In the genomic region with DNA sequence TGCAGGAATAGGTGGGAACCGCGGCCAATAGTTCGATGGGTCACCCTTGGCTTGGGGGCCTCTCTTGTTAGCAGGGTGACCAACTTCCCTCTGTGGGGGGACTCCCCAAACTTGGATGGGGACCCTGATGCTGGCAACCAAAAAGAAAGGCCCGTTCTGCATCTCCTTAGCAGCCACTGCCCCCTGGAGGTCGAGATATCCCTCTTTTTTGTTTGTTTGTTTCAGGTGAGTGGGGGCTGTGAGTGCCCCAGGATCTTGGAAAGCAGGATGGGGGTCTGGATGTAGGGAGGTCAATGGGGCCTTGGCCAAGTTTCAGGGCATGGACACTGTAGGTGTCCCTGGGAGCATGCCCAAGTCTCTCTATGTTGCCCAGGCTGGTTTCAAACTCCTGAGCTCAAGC, we compare ENCODE assay signal across 9 cellular contexts. TPM values are rescaled to one million over a fixed set of nuclear protein-coding genes. Genes with fewer than 3 reads are reported as not detected.
A peak's percentile ranks its signal among the peaks of the same experiment; 100 is the strongest.
DNase-seq lines count a peak whose midpoint lies in the region; ATAC-seq and TF ChIP-seq lines count a peak whose summit lies in the region.
"Had no signal": no experiment of that assay in that cellular context is flagged by ENCODE, and none has a peak within 500 bp of the region (broad histone marks: within the 10 kb centered on the region; RNA-seq: fewer than 3 reads in every experiment).

No MANE protein-coding gene starts in this region.

- H4K5ac ChIP-seq in mesendoderm (ENCODE audit: low read length) = no peak overlapping the region

- no peak overlapping the region for H3K23ac ChIP-seq in mesendoderm (ENCODE audit: low read length)

- H3K9me2 ChIP-seq in Karpas-422 (replicated peaks; ENCODE audit: insufficient read depth, low read length) = no peaks in the 10 kb centered on the region

- no peak overlapping the region for H2BK5ac ChIP-seq in mesendoderm (ENCODE audit: low read length)

- H4K8ac ChIP-seq in mesendoderm (ENCODE audit: low read depth, low read length) = no peak overlapping the region

- WGBS in mesendoderm (ENCODE audit: extremely low coverage, insufficient coverage, low lambda C conversion rate) = no CpG with 5 or more reads among the region's 5 CpGs

- H3K4me1 ChIP-seq in Karpas-422 (ENCODE audit: low read length) = peaks cover 10% of the 10 kb centered on the region
- H3K4me1 ChIP-seq in mesendoderm (ENCODE audit: control insufficient read depth, low read depth, low read length) = peaks cover 2% of the 10 kb centered on the region

- no peak overlapping the region for H3K4me2 ChIP-seq in Karpas-422 (ENCODE audit: low read depth, low read length, poor library complexity, severe bottlenecking)
- no peak overlapping the region for H3K4me2 ChIP-seq in mesendoderm (ENCODE audit: low read length)

- H3K9ac ChIP-seq in Karpas-422 (ENCODE audit: low read length) = no peak overlapping the region
- no peak overlapping the region for H3K9ac ChIP-seq in mesendoderm (ENCODE audit: low read length)

- H3K9me3 ChIP-seq in Karpas-422 (ENCODE audit: low read length) = no peaks in the 10 kb centered on the region

- H3K36me3 ChIP-seq in Karpas-422 (ENCODE audit: insufficient read depth, low read length) (no peaks in the 10 kb centered on the region), mesendoderm (ENCODE audit: control insufficient read depth, insufficient read depth, low read length) (no peaks in the 10 kb centered on the region)

- no peak overlapping the region for H3K18ac ChIP-seq in mesendoderm (ENCODE audit: low read length)

- no peak overlapping the region for H3K4ac ChIP-seq in mesendoderm (ENCODE audit: low read depth, low read length)

- no peak for ATAC-seq in HG02678 (IDR thresholded peaks at IDR 0.05; ENCODE audit: unreplicated experiment)
- no peak for ATAC-seq in GM21526 (IDR thresholded peaks at IDR 0.05; ENCODE audit: low FRiP score, unreplicated experiment)
- no peak for ATAC-seq in effector memory CD8-positive, alpha-beta T cell (replicated peaks)

- no peak overlapping the region for H3K27ac Mint-ChIP-seq in effector memory CD8-positive, alpha-beta T cell

- DNase-seq in ELR (ENCODE audit: low read depth) (peak; percentile 48), Karpas-422 (peak; percentile 77), astrocyte of the spinal cord (ENCODE audit: low read depth, low spot score) (no peak), mesendoderm (peak; percentile 43), activated gamma-delta T cell (lab: John Stamatoyannopoulos, UW) (no peak)
- no peak for DNase-seq in effector memory CD8-positive, alpha-beta T cell
- DNase-seq: NK-92 treated with Interleukin-12 subunit alpha and Interleukin-12 subunit beta, amount 100 ng/mL, for 24 hours had no signal

- no peaks in the 10 kb centered on the region for H3K27me3 ChIP-seq in Karpas-422 (ENCODE audit: low read length)
- H3K27me3 ChIP-seq in mesendoderm (ENCODE audit: insufficient read depth, low read length, poor library complexity) = no peaks in the 10 kb centered on the region

- H3K4me3 Mint-ChIP-seq in effector memory CD8-positive, alpha-beta T cell = no peak overlapping the region

- H3K27ac ChIP-seq in Karpas-422 (ENCODE audit: low read length) (no peak overlapping the region), mesendoderm (ENCODE audit: low read depth, low read length) (no peak overlapping the region)

- no peak overlapping the region for H3K56ac ChIP-seq in mesendoderm (ENCODE audit: low read length)

- H2BK120ac ChIP-seq in mesendoderm (ENCODE audit: low read depth, low read length) = no peak overlapping the region

- no peak overlapping the region for H2BK15ac ChIP-seq in mesendoderm (replicated peaks; ENCODE audit: low read depth)

- H3K4me3 ChIP-seq in Karpas-422 (ENCODE audit: low read length) = no peak overlapping the region
- no peak overlapping the region for H3K4me3 ChIP-seq in astrocyte of the spinal cord (ENCODE audit: low read depth, low read length)
- no peak overlapping the region for H3K4me3 ChIP-seq in mesendoderm (ENCODE audit: low read length)

- in situ Hi-C loops in astrocyte of the spinal cord (cut with HindIII; ENCODE audit: low sequenced_read_pairs) = no loop called here

- H3K9me3 Mint-ChIP-seq in effector memory CD8-positive, alpha-beta T cell = no peaks in the 10 kb centered on the region

- no peak overlapping the region for H2AK5ac ChIP-seq in mesendoderm (ENCODE audit: low read length)

- peak; percentile 51 for TF ChIP-seq CTCF in astrocyte of the spinal cord (IDR thresholded peaks at IDR 0.05; ENCODE audit: low read depth, low read length)

- H3K79me2 ChIP-seq in Karpas-422 (ENCODE audit: low read length) (no peaks in the 10 kb centered on the region), mesendoderm (ENCODE audit: control insufficient read depth, insufficient read depth, low read length) (no peaks in the 10 kb centered on the region)

- peaks cover 7% of the 10 kb centered on the region for H3K36me3 Mint-ChIP-seq in effector memory CD8-positive, alpha-beta T cell (ENCODE audit: insufficient read depth)

- H4K20me1 ChIP-seq in Karpas-422 (ENCODE audit: insufficient read depth, low read depth, low read length) = no peaks in the 10 kb centered on the region

- H3K27me3 Mint-ChIP-seq in effector memory CD8-positive, alpha-beta T cell = peaks cover 0 to 9% of the 10 kb centered on the region in 2 donors

- no peak overlapping the region for H2AFZ ChIP-seq in Karpas-422 (ENCODE audit: low read length)

- peaks cover 0 to 1% of the 10 kb centered on the region in 2 donors for H3K4me1 Mint-ChIP-seq in effector memory CD8-positive, alpha-beta T cell (ENCODE audit: low read depth in 2 of 2)

- H3K79me1 ChIP-seq in mesendoderm (ENCODE audit: low read length) = no peaks in the 10 kb centered on the region

RNA-seq across cellular contexts. Expression of gene CRTC1, which starts 7.7 kb away (rescaled TPM):
- 3.7 and 5.5 TPM in 2 replicates for total RNA-seq in Karpas-422 (2014; rRNA removed; shearing (Covaris generic); ENCODE audit: low replicate concordance)
- polyA plus RNA-seq in mesendoderm (2013, experiment 1 of 2) = 6.2 TPM
- 6.5 TPM for polyA plus RNA-seq in mesendoderm (2013, experiment 2 of 2)

RNA-seq across cellular contexts. Expression of gene KLHL26, which starts 39.0 kb away (rescaled TPM):
- total RNA-seq in Karpas-422 (2014; rRNA removed; shearing (Covaris generic); ENCODE audit: low replicate concordance) = 3.7 and 4.0 TPM in 2 replicates
- polyA plus RNA-seq in mesendoderm (2013, experiment 1 of 2) = 2.7 TPM
- polyA plus RNA-seq in mesendoderm (2013, experiment 2 of 2) = 2.7 TPM

Comparison
In these comparisons a context has a peak if more than half of its experiments do, and no peak if none do; other contexts are left out.
1. DNase-seq: peak in ELR (single experiment), Karpas-422 (single experiment) and mesendoderm (single experiment); none in astrocyte of the spinal cord (single experiment), effector memory CD8-positive, alpha-beta T cell (0 of 3) and activated gamma-delta T cell (single experiment).